Comparison of ENCODE assay signal across 28 cellular contexts in the genomic region with DNA sequence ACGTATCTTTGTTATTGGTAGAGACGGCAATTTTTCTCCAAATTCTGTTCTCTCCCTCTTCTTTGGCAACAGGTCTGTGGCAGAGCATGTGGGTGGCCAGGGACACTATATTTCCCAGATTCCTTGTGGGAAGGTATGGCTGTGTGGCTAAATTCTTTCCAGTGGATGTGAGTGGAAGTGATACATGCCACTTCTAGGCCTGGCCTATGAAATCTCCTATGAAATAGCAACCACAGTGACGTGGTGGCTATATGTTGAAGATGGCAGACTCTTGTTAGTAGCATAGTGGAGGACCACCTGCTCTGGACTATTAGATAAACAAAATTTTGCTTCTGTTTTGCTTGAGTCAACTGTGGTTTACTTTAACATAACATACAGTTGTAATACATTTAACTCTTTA.
"Had no signal": no experiment of that assay in that cellular context is flagged by ENCODE, and none has a peak within 500 bp of the region (broad histone marks: within the 10 kb centered on the region; RNA-seq: fewer than 3 reads in every experiment).

No MANE protein-coding gene starts in this region.

- DNase-seq: stimulated activated CD4-positive, alpha-beta T cell treated with anti-CD3 and anti-CD28 coated beads, Interleukin-2, amount 100 ng/mL, for 48 hours; stimulated activated CD4-positive, alpha-beta T cell treated with anti-CD3 and anti-CD28 coated beads, Interleukin-4, amount 100 ng/mL, for 1 hour; stimulated activated CD4-positive, alpha-beta T cell treated with anti-CD3 and anti-CD28 coated beads, Interleukin-4, amount 100 ng/mL, for 24 hours; stimulated activated CD4-positive, alpha-beta T cell treated with anti-CD3 and anti-CD28 coated beads, Interleukin-4, amount 100 ng/mL, for 4 hours; stimulated activated CD8-positive, alpha-beta memory T cell treated with anti-CD3 and anti-CD28 coated beads, Interleukin-4, amount 100 ng/mL, for 48 hours; stimulated activated naive B cell treated with anti-CD40 and anti-IgM and Interleukin-4, amounts not matched to agents 10 μg/mL and 1 μg/mL and 100 μg/mL, for 72 hours; stimulated activated naive CD4-positive, alpha-beta T cell; stimulated activated naive CD4-positive, alpha-beta T cell treated with Interleukin-2 at 50 U/mL for 16 hours; stimulated activated naive CD8-positive, alpha-beta T cell treated with anti-CD3 and anti-CD28 coated beads, Interleukin-15, amount 100 ng/mL, for 72 hours; stimulated activated naive CD8-positive, alpha-beta T cell treated with anti-CD3 and anti-CD28 coated beads, Interleukin-15, Interleukin-2, amounts not matched to agents 100 U/mL and 50 U/mL, for 24 hours; stomach; substantia nigra; testis; thyroid gland; tibial artery; transverse colon; trophoblast cell; upper lobe of left lung; upper lobe of right lung; uterus had no signal

- H3K27me3 ChIP-seq: stomach, suprapubic skin, testis, thyroid gland, tibial artery, tibial nerve, transverse colon, upper lobe of left lung, upper lobe of right lung, uterus, vagina had no signal

- H3K36me3 ChIP-seq: stomach, suprapubic skin, thoracic aorta, thyroid gland, tibial artery, tibial nerve, transverse colon, upper lobe of left lung, upper lobe of right lung, uterus, vagina had no signal

- H3K9me3 Mint-ChIP-seq: stimulated activated naive CD8-positive, alpha-beta T cell treated with anti-CD3 and anti-CD28 coated beads, Interleukin-15, Interleukin-2, amounts not matched to agents 100 ng/mL and 50 ng/mL, for 24 hours; type B pancreatic cell had no signal

- H3K4me1 Mint-ChIP-seq: stimulated activated effector memory CD8-positive, alpha-beta T cell treated with anti-CD3 and anti-CD28 coated beads, Interleukin-12 subunit alpha, Interleukin-12 subunit beta, amount 100 ng/mL, for 72 hours; stimulated activated memory B cell treated with anti-CD40 and anti-IgM and Interleukin-4, amounts not matched to agents 10 μg/mL and 1 μg/mL and 100 μg/mL, for 72 hours; stimulated activated naive B cell treated with anti-CD40 and anti-IgM and Interleukin-4, amounts not matched to agents 10 μg/mL and 1 μg/mL and 100 μg/mL, for 72 hours; stimulated activated naive CD8-positive, alpha-beta T cell treated with anti-CD3 and anti-CD28 coated beads, Interleukin-15, amount 100 ng/mL, for 72 hours had no signal

- H3K4me1 ChIP-seq: suprapubic skin, testis, thyroid gland, tibial nerve, upper lobe of right lung, uterus had no signal

- ATAC-seq: stimulated activated effector memory CD8-positive, alpha-beta T cell treated with anti-CD3 and anti-CD28 coated beads, Interleukin-12 subunit alpha, Interleukin-12 subunit beta, amount 100 ng/mL, for 72 hours; stimulated activated memory B cell treated with anti-CD40 and anti-IgM and Interleukin-4, amounts not matched to agents 10 μg/mL and 1 μg/mL and 100 μg/mL, for 72 hours; stimulated activated naive B cell treated with anti-CD40 and anti-IgM and Interleukin-4, amounts not matched to agents 10 μg/mL and 1 μg/mL and 100 μg/mL, for 72 hours; stimulated activated naive CD8-positive, alpha-beta T cell treated with anti-CD3 and anti-CD28 coated beads, Interleukin-15, amount 100 ng/mL, for 72 hours; stimulated activated naive CD8-positive, alpha-beta T cell treated with anti-CD3 and anti-CD28 coated beads, Interleukin-15, Interleukin-2, amounts not matched to agents 100 U/mL and 50 U/mL, for 24 hours; upper lobe of right lung had no signal

- H3K4me3 Mint-ChIP-seq: stimulated activated effector memory CD8-positive, alpha-beta T cell treated with anti-CD3 and anti-CD28 coated beads, Interleukin-12 subunit alpha, Interleukin-12 subunit beta, amount 100 ng/mL, for 72 hours; stimulated activated memory B cell treated with anti-CD40 and anti-IgM and Interleukin-4, amounts not matched to agents 10 μg/mL and 1 μg/mL and 100 μg/mL, for 72 hours; stimulated activated naive B cell treated with anti-CD40 and anti-IgM and Interleukin-4, amounts not matched to agents 10 μg/mL and 1 μg/mL and 100 μg/mL, for 72 hours; stimulated activated naive CD8-positive, alpha-beta T cell treated with anti-CD3 and anti-CD28 coated beads, Interleukin-15, amount 100 ng/mL, for 72 hours; stimulated activated naive CD8-positive, alpha-beta T cell treated with anti-CD3 and anti-CD28 coated beads, Interleukin-15, Interleukin-2, amounts not matched to agents 100 ng/mL and 50 ng/mL, for 24 hours; type B pancreatic cell had no signal

- H3K9me3 ChIP-seq: stomach, suprapubic skin, testis, thoracic aorta, thyroid gland, tibial artery, tibial nerve, transverse colon, upper lobe of left lung, upper lobe of right lung, uterus, vagina had no signal

- H3K4me3 ChIP-seq: stomach, suprapubic skin, testis, thoracic aorta, thyroid gland, tibial artery, tibial nerve, transverse colon, upper lobe of left lung, upper lobe of right lung, uterus, vagina had no signal

- H3K36me3 Mint-ChIP-seq: stimulated activated effector memory CD8-positive, alpha-beta T cell treated with anti-CD3 and anti-CD28 coated beads, Interleukin-12 subunit alpha, Interleukin-12 subunit beta, amount 100 ng/mL, for 72 hours; stimulated activated memory B cell treated with anti-CD40 and anti-IgM and Interleukin-4, amounts not matched to agents 10 μg/mL and 1 μg/mL and 100 μg/mL, for 72 hours; stimulated activated naive B cell treated with anti-CD40 and anti-IgM and Interleukin-4, amounts not matched to agents 10 μg/mL and 1 μg/mL and 100 μg/mL, for 72 hours; type B pancreatic cell had no signal

- H3K27ac ChIP-seq: stomach, suprapubic skin, testis, thoracic aorta, thyroid gland, tibial artery, tibial nerve, transverse colon, upper lobe of left lung, upper lobe of right lung, uterus, vagina had no signal

- H3K27me3 Mint-ChIP-seq: stimulated activated memory B cell treated with anti-CD40 and anti-IgM and Interleukin-4, amounts not matched to agents 10 μg/mL and 1 μg/mL and 100 μg/mL, for 72 hours; stimulated activated naive CD8-positive, alpha-beta T cell treated with anti-CD3 and anti-CD28 coated beads, Interleukin-15, Interleukin-2, amounts not matched to agents 100 ng/mL and 50 ng/mL, for 24 hours had no signal

- H3K27ac Mint-ChIP-seq: stimulated activated effector memory CD8-positive, alpha-beta T cell treated with anti-CD3 and anti-CD28 coated beads, Interleukin-12 subunit alpha, Interleukin-12 subunit beta, amount 100 ng/mL, for 72 hours; stimulated activated memory B cell treated with anti-CD40 and anti-IgM and Interleukin-4, amounts not matched to agents 10 μg/mL and 1 μg/mL and 100 μg/mL, for 72 hours; stimulated activated naive B cell treated with anti-CD40 and anti-IgM and Interleukin-4, amounts not matched to agents 10 μg/mL and 1 μg/mL and 100 μg/mL, for 72 hours; stimulated activated naive CD8-positive, alpha-beta T cell treated with anti-CD3 and anti-CD28 coated beads, Interleukin-15, amount 100 ng/mL, for 72 hours; stimulated activated naive CD8-positive, alpha-beta T cell treated with anti-CD3 and anti-CD28 coated beads, Interleukin-15, Interleukin-2, amounts not matched to agents 100 ng/mL and 50 ng/mL, for 24 hours; type B pancreatic cell had no signal
